Comparison of ENCODE assay signal across 8 cellular contexts in genomic region chr16:68529608-68529930, GRCh38. TPM values are rescaled to one million over a fixed set of nuclear protein-coding genes. Genes with fewer than 3 reads are reported as not detected.
A peak's percentile ranks its signal among the peaks of the same experiment; 100 is the strongest.
DNase-seq lines count a peak whose midpoint lies in the region; ATAC-seq and TF ChIP-seq lines count a peak whose summit lies in the region.

No MANE protein-coding gene starts in this region.

- no peak overlapping the region for H3K27ac ChIP-seq in AG04450 (ENCODE audit: low read depth, low read length)
- H3K27ac ChIP-seq in iPS DF 6.9 (ENCODE audit: low read length), result no peak overlapping the region
- H3K27ac ChIP-seq in stomach, result peak overlapping the region in 4 of 5 donors; percentile 5 to 75 (median 62)

- peak overlapping the region; percentile 88 for H3K4me3 Mint-ChIP-seq in activated B cell treated with CpG ODN at 0.5 μM for 24 hours

- no peaks in the 10 kb centered on the region for H3K27me3 ChIP-seq in AG04450 (ENCODE audit: control insufficient read depth, insufficient read depth, low read length)
- H3K27me3 ChIP-seq in HAP-1 (ENCODE audit: low read depth), result no peaks in the 10 kb centered on the region
- peaks cover 2% of the 10 kb centered on the region; the same call in 1 of the 2 replicates for H3K27me3 ChIP-seq in iPS DF 6.9 (ENCODE audit: control insufficient read depth, insufficient read depth, low read length)
- no peaks in the 10 kb centered on the region for H3K27me3 ChIP-seq in stomach

- CTCF ChIA-PET in AG04450 (lab: Charles Lee), result interaction anchor here (1.0 to 3.9 kb wide), 12 partner anchors 8 to 629 kb away, joined by 3 to 37 read pairs (median 8); partner anchors contain the start of genes TANGO6 and ZFP90
- CTCF ChIA-PET in activated B cell treated with CpG ODN at 0.5 μM for 24 hours (lab: Charles Lee), result interaction anchor here (0.8 to 3.7 kb wide), 10 partner anchors 9 to 759 kb away, joined by 3 to 51 read pairs (median 4); no protein-coding TSS in a partner anchor

- no peaks in the 10 kb centered on the region for H3K27me3 Mint-ChIP-seq in activated B cell treated with CpG ODN at 0.5 μM for 24 hours

- no peaks in the 10 kb centered on the region for H3K9me3 Mint-ChIP-seq in activated B cell treated with CpG ODN at 0.5 μM for 24 hours

- no peak for TF ChIP-seq EP300 in stomach (IDR thresholded peaks at IDR 0.05)

- in situ Hi-C loops in HAP-1 (cut with MboI; ENCODE audit: low sequenced_read_pairs), result loop anchor here (10.0 kb wide), 1 partner anchor 585 kb away; no protein-coding TSS in a partner anchor

- TF ChIP-seq POLR2A in stomach (IDR thresholded peaks at IDR 0.05), result no peak

- H3K4me1 ChIP-seq in HAP-1 (peaks cover 9% of the 10 kb centered on the region; the same call in 1 of the 2 replicates), iPS DF 6.9 (ENCODE audit: control insufficient read depth, insufficient read depth, low read length) (no peaks in the 10 kb centered on the region; the same call in 1 of the 2 replicates), stomach (peaks cover 11 to 28% (median 26%) of the 10 kb centered on the region in 4 donors)

- intact Hi-C loops in activated B cell treated with CpG ODN at 0.5 μM for 24 hours (cut with micrococcal nuclease), result loop anchor here (2.0 kb wide), 1 partner anchor 63 kb away; no protein-coding TSS in a partner anchor
- intact Hi-C loops in stomach (cut with DNase I; ENCODE audit: low total_unique reads), result no loop called here
- intact Hi-C loops in posterior vena cava (cut with DNase I), result loop anchor here in 1 of 2 donors (10.0 kb wide), 1 partner anchor 595 kb away; no protein-coding TSS in a partner anchor

- TF ChIP-seq CTCF in AG04450 (IDR thresholded peaks at IDR 0.05; ENCODE audit: low read depth, low read length), result no peak
- TF ChIP-seq CTCF in activated B cell treated with CpG ODN at 0.5 μM for 24 hours (IDR thresholded peaks at IDR 0.05), result no peak
- no peak for TF ChIP-seq CTCF in stomach (IDR thresholded peaks at IDR 0.05)

- WGBS in iPS DF 6.9 (ENCODE audit: insufficient coverage, insufficient read length), result no CpG with 5 or more reads among the region's 13 CpGs
- WGBS in stomach, 5 donors, result 17 to 25% (median 21%) methylated on average over 12 to 13 of the region's 13 CpGs

- peaks cover 24% of the 10 kb centered on the region for H3K4me1 Mint-ChIP-seq in activated B cell treated with CpG ODN at 0.5 μM for 24 hours

- peak overlapping the region; percentile 76 for H3K4me3 ChIP-seq in AG04450 (ENCODE audit: low read depth, low read length)
- H3K4me3 ChIP-seq in HAP-1, result peak overlapping the region; percentile 52
- H3K4me3 ChIP-seq in iPS DF 6.9 (ENCODE audit: low read length), result peak overlapping the region; percentile 67; the same call in 1 of the 2 replicates
- H3K4me3 ChIP-seq in stomach, result peak overlapping the region; percentile 68 to 90 (median 86)

- H3K9me3 ChIP-seq in AG04450 (ENCODE audit: control insufficient read depth, insufficient read depth, low read length) (peaks cover 16% of the 10 kb centered on the region), HAP-1 (peaks cover 3% of the 10 kb centered on the region; the same call in 1 of the 2 replicates), iPS DF 6.9 (ENCODE audit: control insufficient read depth, insufficient read depth, low read length) (no peaks in the 10 kb centered on the region), stomach (no peaks in the 10 kb centered on the region)

- H3K27ac Mint-ChIP-seq in activated B cell treated with CpG ODN at 0.5 μM for 24 hours, result peak overlapping the region; percentile 83

- H3K36me3 Mint-ChIP-seq in activated B cell treated with CpG ODN at 0.5 μM for 24 hours (ENCODE audit: low read depth), result peaks cover 4% of the 10 kb centered on the region

- ATAC-seq in activated B cell treated with CpG ODN at 0.5 μM for 24 hours (ENCODE audit: low read depth), result peak; percentile 21
- no peak for ATAC-seq in GM21390 (IDR thresholded peaks at IDR 0.05; ENCODE audit: unreplicated experiment)

- POLR2A ChIA-PET in AG04450 (lab: Yijun Ruan, JAX) (interaction anchor here (0.6 kb wide), 1 partner anchor 293 kb away, joined by 3 read pairs; no protein-coding TSS in a partner anchor), activated B cell treated with CpG ODN at 0.5 μM for 24 hours (lab: Charles Lee) (interaction anchor here (0.6 to 2.5 kb wide), 7 partner anchors 9 to 603 kb away, joined by 3 to 8 read pairs (median 6); partner anchors contain the start of genes CHTF8, UTP4 and ZFP90)

- DNase-seq in AG04450 (ENCODE audit: low read depth, low spot score) (no peak), HAP-1 (ENCODE audit: low spot score in 2 of 2) (no peak), activated B cell treated with CpG ODN at 0.5 μM for 24 hours (no peak), iPS DF 6.9 (ENCODE audit: low read depth, low spot score) (no peak), stomach (no peak), posterior vena cava (ENCODE audit: low spot score) (no peak)
- no peak for DNase-seq in stimulated activated CD4-positive, alpha-beta T cell treated with anti-CD3 and anti-CD28 coated beads, Interleukin-4, amount 100 ng/mL, for 1 hour

- no peaks in the 10 kb centered on the region for H3K36me3 ChIP-seq in HAP-1 (replicated peaks)
- no peaks in the 10 kb centered on the region for H3K36me3 ChIP-seq in iPS DF 6.9 (ENCODE audit: control insufficient read depth, insufficient read depth, low read length)
- no peaks in the 10 kb centered on the region for H3K36me3 ChIP-seq in stomach

RNA-seq across cellular contexts. Expression of gene ZFP90, which starts 9.5 kb away (rescaled TPM):
- polyA plus RNA-seq in AG04450 (2011; rRNA removed) (21.4 and 25.2 TPM in 2 replicates), stomach (1 to 10 TPM; 6.2 to 9.0 (median 6.8) TPM)
- 16.2 and 24.6 TPM in 2 replicates for polyA minus RNA-seq in AG04450 (2011; rRNA and poly(A)+ RNA removed)
- total RNA-seq in activated B cell treated with CpG ODN at 0.5 μM for 24 hours (18.8 and 25.1 TPM in 2 replicates), stomach (10 to 100 TPM; 12.9 to 28.1 (median 17.5) TPM), posterior vena cava (10 to 100 TPM; 17.9 to 18.1 TPM)

Comparison
In these comparisons a context has a peak if more than half of its experiments do, and no peak if none do; other contexts are left out.
1. H3K27ac ChIP-seq: peak in stomach (4 of 5); none in AG04450 (single experiment) and iPS DF 6.9 (single experiment).
2. Peak in every context shown above with its lines, with median percentiles within 50 percentile points of each other: H3K4me3 ChIP-seq.